Comparison of ENCODE assay signal across 1 cellular context in genomic region chr18:70322928-70323327, GRCh38.
TF ChIP-seq lines count a peak whose summit lies in the region.

No MANE protein-coding gene starts in this region.

TF ChIP-seq in SK-N-SH treated with all-trans-retinoic acid at 6 μM for 48 hours, 23 proteins besides CTCF, POLR2A, EP300 and RAD21 (continued from another document):
- no peak for TF ChIP-seq PATZ1 (CRISPR knock-in tag; IDR thresholded peaks at IDR 0.05; ENCODE audit: borderline replicate concordance)
- TF ChIP-seq CSDC2 (CRISPR knock-in tag; IDR thresholded peaks at IDR 0.05): no peak
- no peak for TF ChIP-seq TCF4 (CRISPR knock-in tag; IDR thresholded peaks at IDR 0.05; ENCODE audit: borderline replicate concordance)
- TF ChIP-seq ARNTL (CRISPR knock-in tag; IDR thresholded peaks at IDR 0.05; ENCODE audit: borderline replicate concordance, low read depth): no peak
